Comparison of ENCODE assay signal across 8 cellular contexts in the genomic region with DNA sequence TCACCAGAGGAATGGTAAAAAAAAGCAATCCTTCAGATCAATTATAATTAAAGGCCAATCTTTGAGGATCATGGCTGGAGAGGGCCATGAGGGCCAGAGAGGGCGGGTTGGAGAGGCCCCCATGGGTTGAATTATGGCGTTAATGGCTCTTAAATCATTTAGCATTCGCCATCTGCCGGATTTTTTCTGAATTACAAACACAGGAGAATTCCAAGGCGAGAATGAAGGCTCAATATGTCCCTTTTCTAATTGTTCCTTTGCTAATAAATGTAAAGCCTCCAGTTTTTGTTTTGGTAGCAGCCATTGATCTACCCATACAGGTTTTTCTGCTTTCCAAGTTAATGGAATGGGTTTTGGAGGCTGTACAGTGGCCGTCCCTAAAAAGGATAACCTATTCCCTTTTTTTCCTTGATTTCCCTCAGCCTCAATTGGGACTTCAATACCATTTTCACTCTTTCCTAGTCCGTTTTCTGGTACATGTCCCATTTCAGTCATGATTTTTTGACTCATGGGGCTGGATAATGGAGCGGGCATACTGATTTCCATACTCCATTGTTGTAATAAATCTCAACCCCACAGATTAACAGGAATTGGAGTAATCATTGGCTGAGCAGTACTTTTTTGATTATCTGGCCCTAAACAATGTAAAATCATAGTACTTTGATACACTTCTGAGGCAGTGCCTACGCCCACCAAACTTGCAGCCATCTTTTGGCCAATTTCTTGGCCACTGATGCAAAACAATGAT. TPM values are rescaled to one million over a fixed set of nuclear protein-coding genes. Genes with fewer than 3 reads are reported as not detected.
DNase-seq lines count a peak whose midpoint lies in the region; ATAC-seq and TF ChIP-seq lines count a peak whose summit lies in the region.

No MANE protein-coding gene starts in this region.

- no peak overlapping the region for H3K4me3 ChIP-seq in BLaER1 treated with 17β-estradiol and CSF1 and Interleukin-3, amounts not matched to agents 10 nM and 100 nM
- no peak overlapping the region for H3K4me3 ChIP-seq in H7 (ENCODE audit: insufficient read depth, low read depth, low read length)

- peak overlapping the region; percentile 59 to 86 (median 74) for H3K4me2 ChIP-seq in BLaER1 treated with 17β-estradiol and CSF1 and Interleukin-3, amounts not matched to agents 10 nM and 100 nM

- DNase-seq in H7 (peak; percentile 68), medulla oblongata (ENCODE audit: extremely low spot score) (peak; percentile 46), SK-N-DZ (ENCODE audit: low spot score) (no peak)

- no peaks in the 10 kb centered on the region for H4K20me1 ChIP-seq in BLaER1 treated with 17β-estradiol and CSF1 and Interleukin-3, amounts not matched to agents 10 nM and 100 nM

- ATAC-seq in GM18873 (IDR thresholded peaks at IDR 0.05; ENCODE audit: low FRiP score, unreplicated experiment): no peak
- ATAC-seq in GM21717 (IDR thresholded peaks at IDR 0.05; ENCODE audit: unreplicated experiment): no peak
- no peak for ATAC-seq in GM18867 (IDR thresholded peaks at IDR 0.05; ENCODE audit: unreplicated experiment)

- peaks cover 28 to 56% (median 41%) of the 10 kb centered on the region in 10 experiments for H3K4me1 ChIP-seq in BLaER1 treated with 17β-estradiol and CSF1 and Interleukin-3, amounts not matched to agents 10 nM and 100 nM

- peaks cover 0 to 4% (median 0%) of the 10 kb centered on the region in 11 experiments; a peak in 1 of 22 replicates for H3K27me3 ChIP-seq in BLaER1 treated with 17β-estradiol and CSF1 and Interleukin-3, amounts not matched to agents 10 nM and 100 nM
- no peaks in the 10 kb centered on the region for H3K27me3 ChIP-seq in H7 (ENCODE audit: control insufficient read depth, insufficient read depth, low read length)

- H3K36me3 ChIP-seq in BLaER1 treated with 17β-estradiol and CSF1 and Interleukin-3, amounts not matched to agents 10 nM and 100 nM: no peaks in the 10 kb centered on the region
- H3K36me3 ChIP-seq in H7 (replicated peaks; ENCODE audit: control insufficient read depth, insufficient read depth, low read length): no peaks in the 10 kb centered on the region

- no peaks in the 10 kb centered on the region for H3K9me3 ChIP-seq in BLaER1 treated with 17β-estradiol and CSF1 and Interleukin-3, amounts not matched to agents 10 nM and 100 nM (replicated peaks in 1 of 11)

- peak; percentile 76 for TF ChIP-seq CTCF in VCaP (conservative IDR thresholded peaks at IDR 0.05)

- 0 out of 22 replicates have a peak overlapping the region, but pooled peaks of 2 of the 11 experiments have one; percentile 2 to 29 for H3K9ac ChIP-seq in BLaER1 treated with 17β-estradiol and CSF1 and Interleukin-3, amounts not matched to agents 10 nM and 100 nM

- peak overlapping the region in 1 of 11 experiments; percentile 6; a peak in 1 of 22 replicates for H3K27ac ChIP-seq in BLaER1 treated with 17β-estradiol and CSF1 and Interleukin-3, amounts not matched to agents 10 nM and 100 nM
- peak overlapping the region; percentile 53 for H3K27ac ChIP-seq in VCaP

RNA-seq across cellular contexts. Expression of a gene that starts 6.7 kb away (rescaled TPM):
- total RNA-seq in H7 (2014; rRNA removed; shearing (Covaris generic)): 73.9 and 80.6 TPM in 2 replicates
- 60.5 and 69.3 TPM in 2 replicates for polyA plus RNA-seq in SK-N-DZ (2014; cell fraction: cytosol; rRNA removed)
- 50.6 and 79.9 TPM in 2 replicates for polyA plus RNA-seq in SK-N-DZ (2014; cell fraction: nucleus; rRNA removed)

RNA-seq across cellular contexts. Expression of a gene that starts 11.7 kb away (rescaled TPM):
- total RNA-seq in H7 (2014; rRNA removed; shearing (Covaris generic)): 0.66 and 0.85 TPM in 2 replicates
- polyA plus RNA-seq in SK-N-DZ (2014; cell fraction: cytosol; rRNA removed): 1.2 and 1.5 TPM in 2 replicates
- polyA plus RNA-seq in SK-N-DZ (2014; cell fraction: nucleus; rRNA removed): 11.5 and 18.3 TPM in 2 replicates

RNA-seq across cellular contexts. Expression of a gene that starts 20.1 kb away (rescaled TPM):
- 0.18 TPM in 1 of 2 replicates, not detected in the other for total RNA-seq in H7 (2014; rRNA removed; shearing (Covaris generic))
- not detected in 2 replicates for polyA plus RNA-seq in SK-N-DZ (2014; cell fraction: cytosol; rRNA removed)
- not detected in 2 replicates for polyA plus RNA-seq in SK-N-DZ (2014; cell fraction: nucleus; rRNA removed)

RNA-seq across cellular contexts. Expression of a gene that starts 23.3 kb away (rescaled TPM):
- 150 TPM in 2 replicates for total RNA-seq in H7 (2014; rRNA removed; shearing (Covaris generic))
- polyA plus RNA-seq in SK-N-DZ (2014; cell fraction: cytosol; rRNA removed): 90.9 and 95.5 TPM in 2 replicates
- 158 and 167 TPM in 2 replicates for polyA plus RNA-seq in SK-N-DZ (2014; cell fraction: nucleus; rRNA removed)

RNA-seq across cellular contexts. Expression of a gene that starts 26.4 kb away (rescaled TPM):
- not detected in 2 replicates for total RNA-seq in H7 (2014; rRNA removed; shearing (Covaris generic))
- not detected in 2 replicates for polyA plus RNA-seq in SK-N-DZ (2014; cell fraction: cytosol; rRNA removed)
- not detected in 2 replicates for polyA plus RNA-seq in SK-N-DZ (2014; cell fraction: nucleus; rRNA removed)
